In the genomic region with DNA sequence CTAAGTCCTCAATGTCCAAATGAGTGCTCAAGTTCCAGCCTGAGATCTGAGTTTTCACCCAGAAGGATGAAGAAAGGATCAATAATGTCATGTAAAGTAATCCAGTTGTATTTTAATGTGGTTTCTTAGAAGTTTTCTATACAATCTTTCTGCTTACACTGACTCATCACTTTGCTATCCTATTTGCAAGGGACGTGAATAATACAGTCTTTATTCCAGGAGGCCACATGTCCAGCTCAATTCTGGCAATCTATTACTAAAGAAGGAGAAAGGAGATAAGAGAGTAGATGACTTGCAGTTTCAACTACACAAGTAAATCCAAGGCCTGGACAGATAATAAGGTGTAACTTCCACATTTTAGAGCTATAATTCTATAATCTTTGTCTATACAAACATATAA, we compare ENCODE assay signal across 11 cellular contexts.
DNase-seq lines count a peak whose midpoint lies in the region; TF ChIP-seq lines count a peak whose summit lies in the region.
"Had no signal": no experiment of that assay in that cellular context is flagged by ENCODE, and none has a peak within 500 bp of the region (broad histone marks: within the 10 kb centered on the region; RNA-seq: fewer than 3 reads in every experiment).

No MANE protein-coding gene starts in this region.

- H3K36me3 ChIP-seq in neuronal stem cell (replicated peaks in 1 of 2; ENCODE audit: control insufficient read depth in 2 of 2, insufficient read depth in 2 of 2, low read length in 2 of 2) = no peaks in the 10 kb centered on the region

- H3K4me1 Mint-ChIP-seq in Calu3 (ENCODE audit: low read depth, unreplicated experiment) = peaks cover 39% of the 10 kb centered on the region
- H3K4me1 Mint-ChIP-seq: activated naive CD4-positive, alpha-beta T cell treated with anti-CD3 and anti-CD28 coated beads, Interleukin-2, amount 10 ng/mL, durations not matched to agents 7 days and 5 days had no signal

- H2BK5ac ChIP-seq in neuronal stem cell (ENCODE audit: low read length) = no peak overlapping the region

- H3K9ac ChIP-seq in neuronal stem cell (ENCODE audit: low read depth, low read length, poor library complexity) = no peak overlapping the region

- intact Hi-C loops in Calu3 (cut with micrococcal nuclease; ENCODE audit: unreplicated experiment) = loop anchor here (2.0 to 5.0 kb wide), 3 partner anchors 47 to 117 kb away; no protein-coding TSS in a partner anchor

- peak; percentile 35 for DNase-seq in Calu3
- peak; percentile 85 for DNase-seq in SK-MEL-5 (ENCODE audit: low read depth, low spot score)
- DNase-seq in epithelial cell of prostate (ENCODE audit: low read depth, low spot score) = peak; percentile 24
- no peak for DNase-seq in neuronal stem cell (ENCODE audit: low spot score)
- DNase-seq in NCI-H748 (lab: John Stamatoyannopoulos, UW; ENCODE audit: unreplicated experiment) = no peak
- no peak for DNase-seq in NK-92 treated with Interleukin-12 subunit alpha and Interleukin-12 subunit beta, amount 100 ng/mL, for 24 hours (lab: John Stamatoyannopoulos, UW)
- DNase-seq in NCI-H1417 treated with DMSO at 0.1 percent for 48 hours (lab: John Stamatoyannopoulos, UW) = no peak
- no peak for DNase-seq in NCI-H510A treated with DMSO at 0.1 percent for 48 hours (lab: John Stamatoyannopoulos, UW)
- DNase-seq: activated naive CD4-positive, alpha-beta T cell treated with anti-CD3 and anti-CD28 coated beads, Interleukin-2, amount 10 ng/mL, durations not matched to agents 7 days and 5 days; CD8-positive, alpha-beta T cell; T-helper 9 cell had no signal

- no peak for TF ChIP-seq CTCF in Calu3 (IDR thresholded peaks at IDR 0.05; ENCODE audit: unreplicated experiment)

- H4K8ac ChIP-seq in neuronal stem cell (ENCODE audit: low read depth, low read length) = no peak overlapping the region

- H3K18ac ChIP-seq in neuronal stem cell (ENCODE audit: low read length) = no peak overlapping the region

- peaks cover 5% of the 10 kb centered on the region for H3K36me3 Mint-ChIP-seq in Calu3 (ENCODE audit: insufficient read depth, unreplicated experiment)
- H3K36me3 Mint-ChIP-seq: activated naive CD4-positive, alpha-beta T cell treated with anti-CD3 and anti-CD28 coated beads, Interleukin-2, amount 10 ng/mL, durations not matched to agents 7 days and 5 days; CD8-positive, alpha-beta T cell had no signal

- no CpG with 5 or more reads among the region's 1 CpG for WGBS in neuronal stem cell (ENCODE audit: extremely low coverage in 2 of 2, insufficient read length in 2 of 2, insufficient replicate concordance in 1 of 2), 2 donors

- peaks cover 7% of the 10 kb centered on the region for H3K9me3 Mint-ChIP-seq in Calu3 (ENCODE audit: low read depth, unreplicated experiment)
- H3K9me3 Mint-ChIP-seq: activated naive CD4-positive, alpha-beta T cell treated with anti-CD3 and anti-CD28 coated beads, Interleukin-2, amount 10 ng/mL, durations not matched to agents 7 days and 5 days; CD8-positive, alpha-beta T cell had no signal

- peak overlapping the region; percentile 87 for H3K27ac Mint-ChIP-seq in Calu3 (ENCODE audit: unreplicated experiment)
- H3K27ac Mint-ChIP-seq: activated naive CD4-positive, alpha-beta T cell treated with anti-CD3 and anti-CD28 coated beads, Interleukin-2, amount 10 ng/mL, durations not matched to agents 7 days and 5 days; CD8-positive, alpha-beta T cell had no signal

- no peak overlapping the region for H3K4me3 ChIP-seq in neuronal stem cell (ENCODE audit: low read length in 2 of 2)

- CTCF ChIA-PET in Calu3 (lab: Charles Lee) = interaction anchor here (0.6 to 1.3 kb wide), 3 partner anchors 38 to 418 kb away, joined by 3 to 5 read pairs (median 3); no protein-coding TSS in a partner anchor

- H3K9me3 ChIP-seq in neuronal stem cell (replicated peaks in 1 of 2; ENCODE audit: control insufficient read depth in 2 of 2, insufficient read depth in 1 of 2, low read depth in 1 of 2, low read length in 2 of 2) = no peaks in the 10 kb centered on the region

- no peak overlapping the region for H2BK120ac ChIP-seq in neuronal stem cell (ENCODE audit: low read depth, low read length)

- no peak overlapping the region for H3K23ac ChIP-seq in neuronal stem cell (ENCODE audit: low read depth, low read length, poor library complexity)

- no peaks in the 10 kb centered on the region for H3K27me3 Mint-ChIP-seq in Calu3 (ENCODE audit: unreplicated experiment)
- H3K27me3 Mint-ChIP-seq: activated naive CD4-positive, alpha-beta T cell treated with anti-CD3 and anti-CD28 coated beads, Interleukin-2, amount 10 ng/mL, durations not matched to agents 7 days and 5 days had no signal

- no peak overlapping the region for H3K4me2 ChIP-seq in neuronal stem cell (ENCODE audit: insufficient read depth, low read length, poor library complexity, severe bottlenecking)

- H3K27me3 ChIP-seq in neuronal stem cell (ENCODE audit: control insufficient read depth in 3 of 3, insufficient read depth in 3 of 3, low read depth in 1 of 3, low read length in 3 of 3) = no peaks in the 10 kb centered on the region

- H3K79me1 ChIP-seq in neuronal stem cell (ENCODE audit: low read depth, low read length) = no peaks in the 10 kb centered on the region

- H2AK5ac ChIP-seq in neuronal stem cell (ENCODE audit: low read depth, low read length) = no peak overlapping the region

- H3K27ac ChIP-seq in epithelial cell of prostate = peak overlapping the region; percentile 4
- H3K27ac ChIP-seq in neuronal stem cell (replicated peaks; ENCODE audit: low read length) = no peak overlapping the region

- in situ Hi-C loops in SK-MEL-5 (cut with HindIII; ENCODE audit: low pct_unique_long_range_greater_than_20kb, low sequenced_read_pairs) = no loop called here

- H2BK15ac ChIP-seq in neuronal stem cell (ENCODE audit: low read length) = no peak overlapping the region

- no TSS peak for BruUV-seq in Calu3 (replicated peaks; lab: Mats Ljungman, UMichigan)

- H2AFZ ChIP-seq in neuronal stem cell (ENCODE audit: low read length) = peak overlapping the region; percentile 17

- peak overlapping the region; percentile 39 for H3K4me3 Mint-ChIP-seq in Calu3 (ENCODE audit: low read depth, unreplicated experiment)
- H3K4me3 Mint-ChIP-seq: activated naive CD4-positive, alpha-beta T cell treated with anti-CD3 and anti-CD28 coated beads, Interleukin-2, amount 10 ng/mL, durations not matched to agents 7 days and 5 days; CD8-positive, alpha-beta T cell had no signal

- peaks cover 0 to 2% of the 10 kb centered on the region in 2 donors for H3K4me1 ChIP-seq in neuronal stem cell (ENCODE audit: control insufficient read depth in 2 of 2, insufficient read depth in 1 of 2, low read depth in 1 of 2, low read length in 2 of 2)

- H3K14ac ChIP-seq in neuronal stem cell (ENCODE audit: low read length) = no peak overlapping the region

- no peak overlapping the region for H2BK12ac ChIP-seq in neuronal stem cell (ENCODE audit: low read length)

- no peak overlapping the region for H4K91ac ChIP-seq in neuronal stem cell (ENCODE audit: low read depth, low read length, poor library complexity)

- no peak overlapping the region for H3K4ac ChIP-seq in neuronal stem cell (ENCODE audit: low read length)

Comparison
In these comparisons a context has a peak if more than half of its experiments do, and no peak if none do; other contexts are left out.
1. DNase-seq: peak in Calu3 (single experiment), SK-MEL-5 (single experiment) and epithelial cell of prostate (single experiment); none in neuronal stem cell (single experiment), NCI-H748 (single experiment), NK-92 treated with Interleukin-12 subunit alpha and Interleukin-12 subunit beta, amount 100 ng/mL, for 24 hours (single experiment), NCI-H1417 treated with DMSO at 0.1 percent for 48 hours (single experiment) and NCI-H510A treated with DMSO at 0.1 percent for 48 hours (single experiment).